11 cellular contexts compared by ENCODE assay signal in the genomic region with DNA sequence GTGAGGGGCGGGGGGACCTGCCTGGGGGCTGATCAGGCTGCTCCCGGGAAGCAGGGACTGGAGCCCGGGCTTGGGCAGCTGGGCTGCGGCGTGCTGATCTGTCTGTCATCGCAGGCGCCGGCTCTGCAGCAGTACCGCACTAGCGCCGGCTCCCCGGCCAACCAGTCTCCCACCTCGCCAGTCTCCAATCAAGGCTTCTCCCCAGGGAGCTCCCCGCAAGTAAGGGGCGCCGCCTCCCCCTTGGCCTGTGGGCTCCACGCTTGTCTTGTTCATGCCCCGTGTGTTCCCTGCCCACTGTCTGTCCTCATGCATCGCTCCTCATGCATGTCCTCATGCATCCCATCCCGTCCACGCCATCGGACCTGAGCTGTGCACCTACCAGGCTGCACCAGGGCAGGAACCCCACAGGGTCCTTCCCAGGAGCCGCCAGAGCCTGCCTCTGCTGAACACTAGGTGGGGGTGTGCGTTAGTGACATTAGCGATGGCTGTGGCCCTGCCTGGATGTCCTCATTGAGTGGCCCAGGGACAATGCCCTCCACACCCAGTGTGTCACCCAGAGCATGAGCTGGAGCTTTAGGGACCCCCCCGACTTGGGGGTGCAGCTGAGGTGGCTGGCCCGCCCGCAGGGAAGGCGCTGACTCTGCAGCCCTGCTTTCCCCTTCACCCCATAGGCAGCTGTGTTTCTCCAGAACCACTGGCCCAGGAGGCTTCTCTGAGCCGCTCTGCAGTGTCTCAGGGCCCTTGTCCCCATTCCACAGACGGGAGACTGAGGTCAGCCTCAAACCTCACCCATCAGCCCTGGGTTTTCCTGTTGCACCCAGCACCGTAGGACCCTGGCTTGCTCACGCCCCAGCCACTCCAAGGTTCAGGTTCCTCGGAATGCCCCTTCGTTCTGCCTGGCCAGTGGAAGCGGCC. TPM values are rescaled to one million over a fixed set of nuclear protein-coding genes. Genes with fewer than 3 reads are reported as not detected.
DNase-seq lines count a peak whose midpoint lies in the region; ATAC-seq and TF ChIP-seq lines count a peak whose summit lies in the region.
"Had no signal": no experiment of that assay in that cellular context is flagged by ENCODE, and none has a peak within 500 bp of the region (broad histone marks: within the 10 kb centered on the region; RNA-seq: fewer than 3 reads in every experiment).

No MANE protein-coding gene starts in this region.

- TF ChIP-seq CTCF in HEK293 (tag by site-specific recombination; IDR thresholded peaks at IDR 0.05) (peak; percentile 50; the same call in 1 of the 2 replicates), VCaP (conservative IDR thresholded peaks at IDR 0.05) (peak; percentile 47)

- H3K36me3 ChIP-seq in HEK293 (ENCODE audit: control insufficient read depth in 2 of 2, insufficient read depth in 1 of 2, low read length in 2 of 2) (no peaks in the 10 kb centered on the region; a peak in 1 of 3 replicates), mesenchymal stem cell (ENCODE audit: control insufficient read depth in 1 of 2, insufficient read depth in 2 of 2, low read depth in 1 of 2, low read length in 2 of 2) (peaks cover 0 to 4% of the 10 kb centered on the region in 2 experiments)
- H3K36me3 ChIP-seq: SJSA1, thoracic aorta had no signal

- H3K18ac ChIP-seq in mesenchymal stem cell (ENCODE audit: low read depth in 1 of 2, low read length in 2 of 2), result no peak overlapping the region

- H2BK5ac ChIP-seq in mesenchymal stem cell (ENCODE audit: low read depth, low read length, poor library complexity, severe bottlenecking), result no peak overlapping the region

- H2BK15ac ChIP-seq in mesenchymal stem cell (ENCODE audit: low read depth, poor library complexity, severe bottlenecking), result no peak overlapping the region

- H2AK5ac ChIP-seq in mesenchymal stem cell (ENCODE audit: low read length, severe bottlenecking), result no peak overlapping the region

- H3K14ac ChIP-seq in mesenchymal stem cell (ENCODE audit: low read length in 2 of 2), result no peak overlapping the region

- H2BK12ac ChIP-seq in mesenchymal stem cell (ENCODE audit: low read length in 2 of 2), result no peak overlapping the region

- peak overlapping the region; percentile 11 for H4K91ac ChIP-seq in mesenchymal stem cell (ENCODE audit: low read length)

- H3K9ac ChIP-seq in mesenchymal stem cell (ENCODE audit: low read length), result no peak overlapping the region

- H3K27me3 ChIP-seq in mesenchymal stem cell (ENCODE audit: control insufficient read depth in 1 of 2, insufficient read depth in 1 of 2, low read length in 2 of 2), result peaks cover 0 to 11% of the 10 kb centered on the region in 2 experiments
- H3K27me3 ChIP-seq: SJSA1 had no signal

- H4K8ac ChIP-seq in mesenchymal stem cell (ENCODE audit: low read length), result no peak overlapping the region

- peak; percentile 21 for DNase-seq in EH (ENCODE audit: low read depth)
- DNase-seq in mesenchymal stem cell, result no peak
- DNase-seq in activated T-cell treated with anti-CD3 and anti-CD28 coated beads, Interleukin-2, amount 50 U/mL, for 48 hours, result no peak
- DNase-seq in hypothalamus (lab: John Stamatoyannopoulos, UW), result no peak
- DNase-seq: activated T-cell treated with anti-CD3 and anti-CD28 coated beads for 4 hours had no signal

- H3K27ac ChIP-seq in HEK293 (ENCODE audit: extremely low read depth, low read depth, low read length) (no peak overlapping the region), VCaP (no peak overlapping the region), mesenchymal stem cell (ENCODE audit: low read length, poor library complexity, severe bottlenecking) (no peak overlapping the region)
- H3K27ac ChIP-seq: coronary artery, SJSA1, thoracic aorta had no signal

- no peaks in the 10 kb centered on the region for H3K9me3 ChIP-seq in HEK293 (ENCODE audit: control insufficient read depth, insufficient read depth, low read depth, low read length)
- no peaks in the 10 kb centered on the region for H3K9me3 ChIP-seq in mesenchymal stem cell (ENCODE audit: control insufficient read depth, low read length)
- H3K9me3 ChIP-seq: SJSA1, thoracic aorta had no signal

- H3K4ac ChIP-seq in mesenchymal stem cell (ENCODE audit: low read depth in 1 of 2, low read length in 2 of 2), result no peak overlapping the region

- H3K23ac ChIP-seq in mesenchymal stem cell (ENCODE audit: low read length in 2 of 2), result no peak overlapping the region

- CTCF ChIA-PET in HEK293 (lab: Yijun Ruan, JAX), result interaction anchor here (0.6 to 1.1 kb wide), 8 partner anchors 11 to 300 kb away, joined by 3 to 6 read pairs (median 4); partner anchors contain the start of gene UPF1

- no peaks in the 10 kb centered on the region for H3K4me1 ChIP-seq in HEK293 (ENCODE audit: control insufficient read depth, insufficient read depth, low read length)
- peaks cover 16% of the 10 kb centered on the region for H3K4me1 ChIP-seq in mesenchymal stem cell (ENCODE audit: control insufficient read depth, insufficient read depth, low read depth, low read length)

- POLR2A ChIA-PET in HEK293 (lab: Yijun Ruan, JAX), result interaction anchor here (0.6 kb wide), 1 partner anchor 29 kb away, joined by 3 read pairs; no protein-coding TSS in a partner anchor

- no peak overlapping the region for H2AFZ ChIP-seq in mesenchymal stem cell (ENCODE audit: low read depth, low read length)

- no peak for ATAC-seq in HG02623 (IDR thresholded peaks at IDR 0.05; ENCODE audit: unreplicated experiment)

- H2BK120ac ChIP-seq in mesenchymal stem cell (ENCODE audit: low read depth, low read length), result no peak overlapping the region

- H3K4me2 ChIP-seq in mesenchymal stem cell (ENCODE audit: low read length, poor library complexity, severe bottlenecking), result no peak overlapping the region

- 85% methylated on average over 36 of the region's 36 CpGs for WGBS in mesenchymal stem cell

- H3K79me1 ChIP-seq in mesenchymal stem cell (replicated peaks; ENCODE audit: low read length, poor library complexity, severe bottlenecking), result no peaks in the 10 kb centered on the region

- H3K4me3 ChIP-seq in HEK293 (ENCODE audit: low read depth, low read length), result no peak overlapping the region
- H3K4me3 ChIP-seq in mesenchymal stem cell (ENCODE audit: insufficient read depth in 1 of 2, low read depth in 1 of 2, low read length in 2 of 2), result no peak overlapping the region
- H3K4me3 ChIP-seq: coronary artery, SJSA1, thoracic aorta had no signal

TF ChIP-seq in HEK293, 187 proteins besides CTCF, POLR2A, EP300 and RAD21:
- TF ChIP-seq ZNF654 (tag by site-specific recombination; IDR thresholded peaks at IDR 0.05; ENCODE audit: low read depth) (peak; percentile 15), HIC1 (tag by site-specific recombination; IDR thresholded peaks at IDR 0.05) (no peak), RBAK (tag by site-specific recombination; IDR thresholded peaks at IDR 0.05) (no peak), HOXA7 (CRISPR knock-in tag; IDR thresholded peaks at IDR 0.05; ENCODE audit: borderline replicate concordance) (no peak), ZIC2 (tag by site-specific recombination; IDR thresholded peaks at IDR 0.05) (peak; percentile 21; the same call in 1 of the 2 replicates), GLIS1 (tag by site-specific recombination; IDR thresholded peaks at IDR 0.05) (peak; percentile 36; the same call in 1 of the 2 replicates)

RNA-seq across cellular contexts. Expression of gene COMP, which starts 19.5 kb away (rescaled TPM):
- polyA plus RNA-seq in mesenchymal stem cell (2013, experiment 1 of 2), result not detected
- polyA plus RNA-seq in mesenchymal stem cell (2013, experiment 2 of 2), result not detected
